In genomic region chr2:20634430-20635095, GRCh38 we compare ENCODE assay signal across 9 cellular contexts. TPM values are rescaled to one million over a fixed set of nuclear protein-coding genes. Genes with fewer than 3 reads are reported as not detected.
A peak's percentile ranks its signal among the peaks of the same experiment; 100 is the strongest.
DNase-seq lines count a peak whose midpoint lies in the region; ATAC-seq, FAIRE-seq and TF ChIP-seq lines count a peak whose summit lies in the region.
"Had no signal": no experiment of that assay in that cellular context is flagged by ENCODE, and none has a peak within 500 bp of the region (broad histone marks: within the 10 kb centered on the region; RNA-seq: fewer than 3 reads in every experiment).

No MANE protein-coding gene starts in this region.

- peak overlapping the region; percentile 14 to 82 (median 69) for H3K27ac Mint-ChIP-seq in brain
- H3K27ac Mint-ChIP-seq: T-helper 1 cell treated with Interleukin-12 subunit alpha and Interleukin-12 subunit beta and Interleukin-4 antibody, amounts not matched to agents 30 μg/mL and 1 μg/mL, for 36 hours had no signal

- no peaks in the 10 kb centered on the region for H3K9me3 ChIP-seq in thoracic aorta

- no peak overlapping the region for H3K4me3 Mint-ChIP-seq in brain
- H3K4me3 Mint-ChIP-seq: T-helper 1 cell treated with Interleukin-12 subunit alpha and Interleukin-12 subunit beta and Interleukin-4 antibody, amounts not matched to agents 30 μg/mL and 1 μg/mL, for 36 hours had no signal

- no peaks in the 10 kb centered on the region for H3K9me3 Mint-ChIP-seq in brain
- H3K9me3 Mint-ChIP-seq: T-helper 1 cell treated with Interleukin-12 subunit alpha and Interleukin-12 subunit beta and Interleukin-4 antibody, amounts not matched to agents 30 μg/mL and 1 μg/mL, for 36 hours had no signal

- DNase-seq in HTR-8/SVneo (ENCODE audit: insufficient read length, low spot score) (peak; percentile 57), kidney epithelial cell (ENCODE audit: low read depth) (no peak), thoracic aorta (ENCODE audit: low spot score) (no peak), Ammon's horn (ENCODE audit: low spot score) (no peak), NOMO-1 treated with DMSO at 0.1 percent for 48 hours (lab: John Stamatoyannopoulos, UW; ENCODE audit: unreplicated experiment) (no peak), SKM-1 (lab: John Stamatoyannopoulos, UW; ENCODE audit: unreplicated experiment) (no peak)

- H3K4me1 ChIP-seq in thoracic aorta (ENCODE audit: control insufficient read depth in 1 of 2, low read depth in 2 of 2), result peaks cover 38 to 66% of the 10 kb centered on the region in 2 donors

- no peaks in the 10 kb centered on the region for H3K27me3 Mint-ChIP-seq in brain

- H3K4me1 Mint-ChIP-seq in brain, result peaks cover 45% of the 10 kb centered on the region

- H3K36me3 ChIP-seq in kidney epithelial cell (ENCODE audit: control insufficient read depth, insufficient read depth, low read length), result no peaks in the 10 kb centered on the region
- H3K36me3 ChIP-seq in thoracic aorta, result peaks cover 13% of the 10 kb centered on the region

- no peak overlapping the region for H3K4me3 ChIP-seq in kidney epithelial cell (ENCODE audit: low read depth, low read length)
- peak overlapping the region; percentile 21 for H3K4me3 ChIP-seq in thoracic aorta

- peak overlapping the region; percentile 98 to 99 for H3K27ac ChIP-seq in thoracic aorta

- no peak for FAIRE-seq in HTR-8/SVneo (lab: Jason Lieb, UNC)

- ATAC-seq in thoracic aorta (ENCODE audit: insufficient number of reproducible peaks, low FRiP score, low read depth), result no peak
- ATAC-seq in HG02642 (IDR thresholded peaks at IDR 0.05; ENCODE audit: poor library complexity, unreplicated experiment), result no peak

- TF ChIP-seq CTCF in brain (conservative IDR thresholded peaks at IDR 0.05) (no peak), kidney epithelial cell (IDR thresholded peaks at IDR 0.05; ENCODE audit: insufficient read depth, low read length, poor library complexity, severe bottlenecking) (peak; percentile 9), thoracic aorta (IDR thresholded peaks at IDR 0.05) (no peak)

- H3K27me3 ChIP-seq in kidney epithelial cell (ENCODE audit: control insufficient read depth, insufficient read depth, low read length) (no peaks in the 10 kb centered on the region), thoracic aorta (replicated peaks; ENCODE audit: insufficient read depth) (no peaks in the 10 kb centered on the region)

- H3K36me3 Mint-ChIP-seq in brain, result peaks cover 5% of the 10 kb centered on the region

RNA-seq across cellular contexts. Expression of gene HS1BP3, which starts 16.3 kb away (rescaled TPM):
- polyA plus RNA-seq in brain (ENCODE audit: insufficient read depth, low read depth, low replicate concordance), result 46.7 TPM
- total RNA-seq in kidney epithelial cell (41.7 and 42.4 TPM in 2 replicates), thoracic aorta (10 to 100 TPM; 40.7 to 65.8 TPM)

RNA-seq across cellular contexts. Expression of gene GDF7, which starts 32.4 kb away (rescaled TPM):
- 0.10 TPM for polyA plus RNA-seq in brain (ENCODE audit: insufficient read depth, low read depth, low replicate concordance)
- 0.04 and 0.07 TPM in 2 replicates for total RNA-seq in kidney epithelial cell
- 10 to 100 TPM; 39.7 to 40.7 TPM for total RNA-seq in thoracic aorta

Comparison
In these comparisons a context has a peak if more than half of its experiments do, and no peak if none do; other contexts are left out.
1. RNA of gene GDF7, which starts 32.4 kb away (total RNA-seq): 39.7 to 40.7 TPM in thoracic aorta; 0.04 to 0.07 TPM in kidney epithelial cell; every median in the first group is over 10 times any median in the second.